ENCODE assay signal across 1 cellular context in genomic region chr6:43059168-43060033, GRCh38.
TF ChIP-seq lines count a peak whose summit lies in the region.

KLC4 (plus strand) TSS chr6:43059631; CDS start chr6:43061336, 1,705 bp downstream.
MRPL2 (minus strand) TSS chr6:43059434; CDS start chr6:43059381, 53 bp downstream.

TF ChIP-seq in HepG2, 621 proteins besides CTCF, POLR2A, EP300 and RAD21 (continued from another document and continues in another):
- TF ChIP-seq E2F1 (CRISPR knock-in tag; IDR thresholded peaks at IDR 0.05) (no peak), ZNF234 (CRISPR knock-in tag; conservative IDR thresholded peaks at IDR 0.05) (no peak; the same call in 1 of the 2 replicates), ZBTB3 (CRISPR knock-in tag; IDR thresholded peaks at IDR 0.05; ENCODE audit: borderline replicate concordance, low read depth) (0 out of 2 replicates have a peak, but pooled peaks have one; percentile 19), ZC3H4 (CRISPR knock-in tag; IDR thresholded peaks at IDR 0.05; ENCODE audit: borderline replicate concordance) (0 out of 2 replicates have a peak, but pooled peaks have one; percentile 16), TEF (CRISPR knock-in tag; IDR thresholded peaks at IDR 0.05) (no peak), HES4 (CRISPR knock-in tag; IDR thresholded peaks at IDR 0.05; ENCODE audit: borderline replicate concordance) (0 out of 2 replicates have a peak, but pooled peaks have one; percentile 57), ZNF136 (CRISPR knock-in tag; IDR thresholded peaks at IDR 0.05; ENCODE audit: low read depth) (no peak), TRIM24 (CRISPR knock-in tag; IDR thresholded peaks at IDR 0.05) (no peak), ZNF512B (CRISPR knock-in tag; IDR thresholded peaks at IDR 0.05; ENCODE audit: borderline replicate concordance) (no peak), ZBTB8A (CRISPR knock-in tag; IDR thresholded peaks at IDR 0.05; ENCODE audit: borderline replicate concordance, low read depth) (no peak), ZNF710 (CRISPR knock-in tag; IDR thresholded peaks at IDR 0.05; ENCODE audit: borderline replicate concordance) (peak; percentile 47; the same call in 1 of the 2 replicates), ZNF276 (CRISPR knock-in tag; IDR thresholded peaks at IDR 0.05; ENCODE audit: low read depth) (no peak; the same call in 1 of the 2 replicates), MBD4 (IDR thresholded peaks at IDR 0.05; ENCODE audit: borderline replicate concordance, low read length) (no peak), ERF (CRISPR knock-in tag; IDR thresholded peaks at IDR 0.05) (peak; percentile 71; the same call in 1 of the 2 replicates), GZF1 (CRISPR knock-in tag; IDR thresholded peaks at IDR 0.05) (no peak), SIN3B (IDR thresholded peaks at IDR 0.05; ENCODE audit: low read length) (peak; percentile 96), MZF1 (CRISPR knock-in tag; IDR thresholded peaks at IDR 0.05; ENCODE audit: borderline replicate concordance) (0 out of 2 replicates have a peak, but pooled peaks have one; percentile 30), ZNF775 (CRISPR knock-in tag; IDR thresholded peaks at IDR 0.05; ENCODE audit: borderline replicate concordance) (peak; percentile 64; the same call in 1 of the 2 replicates), SP2 (CRISPR knock-in tag; IDR thresholded peaks at IDR 0.05) (peak; percentile 89), ZBTB21 (CRISPR knock-in tag; IDR thresholded peaks at IDR 0.05) (peak; percentile 70), ARNTL (CRISPR knock-in tag; IDR thresholded peaks at IDR 0.05) (no peak; the same call in 1 of the 2 replicates), MAFF (IDR thresholded peaks at IDR 0.05; ENCODE audit: low read depth, low read length) (no peak), XBP1 (CRISPR knock-in tag; IDR thresholded peaks at IDR 0.05) (0 out of 2 replicates have a peak, but pooled peaks have one; percentile 28), ATF3 (CRISPR knock-in tag; IDR thresholded peaks at IDR 0.05) (0 out of 2 replicates have a peak, but pooled peaks have one; percentile 12), E2F5 (CRISPR knock-in tag; conservative IDR thresholded peaks at IDR 0.05) (no peak; the same call in 1 of the 2 replicates), ZC3H13 (CRISPR knock-in tag; IDR thresholded peaks at IDR 0.05) (no peak), FOXM1 (CRISPR knock-in tag; IDR thresholded peaks at IDR 0.05) (no peak), SP4 (CRISPR knock-in tag; IDR thresholded peaks at IDR 0.05) (peak; percentile 84), ZNF350 (CRISPR knock-in tag; IDR thresholded peaks at IDR 0.05; ENCODE audit: borderline replicate concordance, low read depth) (no peak; the same call in 1 of the 2 replicates), ZNF557 (CRISPR knock-in tag; IDR thresholded peaks at IDR 0.05) (0 out of 2 replicates have a peak, but pooled peaks have one; percentile 23), MED1 (CRISPR knock-in tag; IDR thresholded peaks at IDR 0.05) (0 out of 2 replicates have a peak, but pooled peaks have one; percentile 15), ZNF570 (CRISPR knock-in tag; IDR thresholded peaks at IDR 0.05; ENCODE audit: borderline replicate concordance) (no peak), ZNF407 (CRISPR knock-in tag; IDR thresholded peaks at IDR 0.05; ENCODE audit: not compliant biosample characterization) (no peak)
